23 cellular contexts compared by ENCODE assay signal in genomic region chr1:78501203-78501602, GRCh38. TPM values are rescaled to one million over a fixed set of nuclear protein-coding genes. Genes with fewer than 3 reads are reported as not detected.
"Had no signal": no experiment of that assay in that cellular context is flagged by ENCODE, and none has a peak within 500 bp of the region (broad histone marks: within the 10 kb centered on the region; RNA-seq: fewer than 3 reads in every experiment).

No MANE protein-coding gene starts in this region.

- H3K4me3 ChIP-seq: PC-9, Peyer's patch, SJCRH30 had no signal

- H2AFZ ChIP-seq: PC-9 had no signal

- H3K27ac ChIP-seq: PC-9, Peyer's patch, SJCRH30 had no signal

- H3K27me3 ChIP-seq: Peyer's patch, SJCRH30 had no signal

- ATAC-seq: HepG2, Right ventricle myocardium inferior, SK-N-SH treated with all-trans-retinoic acid at 6 μM for 48 hours had no signal

- H3K36me3 ChIP-seq: Peyer's patch, SJCRH30 had no signal

- H3K4me1 ChIP-seq: Peyer's patch, SJCRH30 had no signal

- H3K4me2 ChIP-seq: PC-9 had no signal

- DNase-seq: IMR-90, Karpas-422, KG1, MM.1S, NCI-H1092 treated with DMSO at 0.1 percent for 48 hours, NCI-H1436, NCI-H187, NCI-H2029, NCI-H2081 treated with DMSO at 0.1 percent for 48 hours, NCI-H2227 treated with DMSO at 0.1 percent for 48 hours, NCI-H446 treated with DMSO at 0.1 percent for 48 hours, NCI-H524 treated with DMSO at 0.1 percent for 48 hours, NCI-H69, NCI-H774, PC-9, Peyer's patch, SHP77 treated with DMSO at 0.1 percent for 48 hours, SJCRH30, T-helper 1 cell had no signal

- H3K9me3 ChIP-seq: Peyer's patch, SJCRH30 had no signal

RNA-seq across cellular contexts. Expression of gene PTGFR, which starts 10.4 kb away (rescaled TPM):
- total RNA-seq: HepG2, OCI-LY7, PC-9, SJCRH30 had no signal
